2 cellular contexts compared by ENCODE assay signal in genomic region chr1:157411769-157412168, GRCh38.
TF ChIP-seq lines count a peak whose summit lies in the region.

No MANE protein-coding gene starts in this region.

TF ChIP-seq in K562, 482 proteins besides CTCF, POLR2A, EP300 and RAD21:
- TF ChIP-seq GTF2F1 (IDR thresholded peaks at IDR 0.05; ENCODE audit: low read depth, low read length) (no peak), TGIF2 (CRISPR knock-in tag; IDR thresholded peaks at IDR 0.05) (no peak), E2F6 (IDR thresholded peaks at IDR 0.05; ENCODE audit: borderline replicate concordance in 1 of 2, extremely low read depth in 1 of 2, insufficient read depth in 1 of 2, insufficient read length in 1 of 2, low read depth in 1 of 2, low read length in 1 of 2, poor library complexity in 1 of 2, severe bottlenecking in 1 of 2) (no peak), CGGBP1 (CRISPR knock-in tag; IDR thresholded peaks at IDR 0.05) (no peak), RBM25 (IDR thresholded peaks at IDR 0.05; ENCODE audit: low read depth, low read length, severe bottlenecking) (no peak), AFF1 (IDR thresholded peaks at IDR 0.05; ENCODE audit: low read depth in 1 of 2, partially characterized antibody in 2 of 2) (no peak)

TF ChIP-seq in H1, 55 proteins besides CTCF, POLR2A, EP300 and RAD21:
- TF ChIP-seq BACH1 (IDR thresholded peaks at IDR 0.05; ENCODE audit: low read length) (no peak), EGR1 (IDR thresholded peaks at IDR 0.05; ENCODE audit: borderline replicate concordance, low read depth, low read length) (no peak), BRCA1 (IDR thresholded peaks at IDR 0.05; ENCODE audit: low read depth, low read length) (no peak), EZH2 (IDR thresholded peaks at IDR 0.05; ENCODE audit: low read depth, low read length, severe bottlenecking) (no peak), CHD7 (IDR thresholded peaks at IDR 0.05; ENCODE audit: insufficient replicate concordance, low read length) (no peak), BCL11A (IDR thresholded peaks at IDR 0.05; ENCODE audit: low read depth in 2 of 2, low read length in 2 of 2) (no peak), POU5F1 (IDR thresholded peaks at IDR 0.05; ENCODE audit: low read depth, low read length) (no peak), JUN (IDR thresholded peaks at IDR 0.05; ENCODE audit: low read depth, low read length) (no peak), SIRT6 (IDR thresholded peaks at IDR 0.05; ENCODE audit: low read length) (no peak), CHD1 (IDR thresholded peaks at IDR 0.05; ENCODE audit: low read depth, low read length) (no peak), YY1 (IDR thresholded peaks at IDR 0.05; ENCODE audit: low read depth, low read length) (no peak), ASH2L (IDR thresholded peaks at IDR 0.05; ENCODE audit: low read length) (no peak)
